Comparison of ENCODE assay signal across 24 cellular contexts in genomic region chr4:170339522-170339921, GRCh38.
DNase-seq lines count a peak whose midpoint lies in the region; ATAC-seq, FAIRE-seq and TF ChIP-seq lines count a peak whose summit lies in the region.
"Had no signal": no experiment of that assay in that cellular context is flagged by ENCODE, and none has a peak within 500 bp of the region (broad histone marks: within the 10 kb centered on the region; RNA-seq: fewer than 3 reads in every experiment).

No MANE protein-coding gene starts in this region.

- H2AFZ ChIP-seq in HCT116 (ENCODE audit: low read depth, low read length, poor library complexity, severe bottlenecking) = no peak overlapping the region
- no peak overlapping the region for H2AFZ ChIP-seq in GM12878 (ENCODE audit: control insufficient read depth, low read depth, low read length)
- H2AFZ ChIP-seq: GM23338 had no signal

- TF ChIP-seq EP300 in GM12878 (IDR thresholded peaks at IDR 0.05; ENCODE audit: borderline replicate concordance in 1 of 2, control insufficient read depth in 1 of 2, low read depth in 2 of 2, low read length in 2 of 2) = no peak

- TF ChIP-seq POLR2A in HCT116 (IDR thresholded peaks at IDR 0.05; ENCODE audit: borderline replicate concordance, extremely low read depth, insufficient read depth, insufficient read length) (no peak), GM12878 (IDR thresholded peaks at IDR 0.05; ENCODE audit: low read depth, low read length) (no peak)

- H3K27me3 ChIP-seq in HCT116 (ENCODE audit: insufficient read depth, low read length) = no peaks in the 10 kb centered on the region
- no peaks in the 10 kb centered on the region for H3K27me3 ChIP-seq in GM12878 (replicated peaks in 1 of 2; ENCODE audit: control insufficient read depth in 2 of 2, insufficient read depth in 2 of 2, low read length in 1 of 2)

- 3% methylated on average over 2 of the region's 2 CpGs for WGBS in GM12878 (ENCODE audit: insufficient coverage, insufficient replicate concordance, low lambda C conversion rate, missing lambda C conversion rate)

- H3K9me3 ChIP-seq in HCT116 (ENCODE audit: control insufficient read depth in 1 of 2, insufficient read depth in 1 of 2, low read depth in 1 of 2, low read length in 2 of 2) (peaks cover 0 to 3% of the 10 kb centered on the region in 2 experiments; a peak in 1 of 4 replicates), GM12878 (replicated peaks; ENCODE audit: control insufficient read depth, insufficient read depth, low read length) (peaks cover 3% of the 10 kb centered on the region)
- H3K9me3 ChIP-seq: A549 had no signal

- SMC1A ChIA-PET in GM12878 (lab: Charles Lee; ENCODE audit: uncharacterized antibody, unreplicated experiment) = interaction anchor here (0.7 to 1.6 kb wide), 2 partner anchors 61 to 78 kb away, joined by 4 read pairs; no protein-coding TSS in a partner anchor

- H3K9me3 Mint-ChIP-seq in Calu3 (ENCODE audit: low read depth, unreplicated experiment) = peaks cover 3% of the 10 kb centered on the region

- H3K4me3 ChIP-seq in HCT116 (replicated peaks in 1 of 2; ENCODE audit: low read depth in 1 of 2, low read length in 2 of 2) (no peak overlapping the region), GM12878 (no peak overlapping the region)
- H3K4me3 ChIP-seq: A549, GM23338 had no signal

- no peaks in the 10 kb centered on the region for H3K27me3 Mint-ChIP-seq in Calu3 (ENCODE audit: unreplicated experiment)
- H3K27me3 Mint-ChIP-seq: CD4-positive, alpha-beta memory T cell had no signal

- RAD21 ChIA-PET in HCT116 (lab: Charles Lee; ENCODE audit: low non-redundant PET in 1 of 2, low total read pairs in 2 of 2, uncharacterized antibody in 2 of 2, unreplicated experiment in 2 of 2) = no interaction called here
- RAD21 ChIA-PET in GM12878 (lab: Charles Lee; ENCODE audit: unreplicated experiment) = no interaction called here

- POLR2A ChIA-PET in HCT116 (lab: Charles Lee) (no interaction called here), GM12878 (lab: Charles Lee) (no interaction called here)

- TF ChIP-seq RAD21 in HCT116 (IDR thresholded peaks at IDR 0.05; ENCODE audit: low read depth) (no peak), GM12878 (IDR thresholded peaks at IDR 0.05; ENCODE audit: insufficient read depth, low read depth, low read length) (no peak)

- no peak overlapping the region for H3K4me2 ChIP-seq in HCT116 (ENCODE audit: low read length)
- H3K4me2 ChIP-seq in GM12878 (ENCODE audit: control insufficient read depth, insufficient read depth) = no peak overlapping the region
- H3K4me2 ChIP-seq: A549, GM23338 had no signal

- no peaks in the 10 kb centered on the region for H3K36me3 ChIP-seq in HCT116 (ENCODE audit: control insufficient read depth in 1 of 2, insufficient read depth in 2 of 2, low read length in 2 of 2)
- H3K36me3 ChIP-seq in GM12878 (ENCODE audit: control insufficient read depth in 2 of 2, insufficient read depth in 2 of 2, low read length in 1 of 2) = no peaks in the 10 kb centered on the region

- no peak for DNase-seq in Calu3
- peak; percentile 24 for DNase-seq in HCT116 (ENCODE audit: low read depth, low spot score)
- no peak for DNase-seq in GM12878 (ENCODE audit: low read depth, low spot score)
- DNase-seq in islet precursor cell = peak; percentile 52
- DNase-seq in head of caudate nucleus = no peak
- no peak for DNase-seq in HUDEP-2 (lab: John Stamatoyannopoulos, UW; ENCODE audit: unreplicated experiment in 76 of 76)
- no peak for DNase-seq in NCI-H2171 treated with DMSO at 0.1 percent for 48 hours (lab: John Stamatoyannopoulos, UW)
- DNase-seq: CD4-positive, alpha-beta memory T cell; DMS79 treated with DMSO at 0.1 percent for 48 hours; HCEC 1CT; KG1; MV-4-11; NCI-H187; NCI-H2107; NCI-H2227 treated with DMSO at 0.1 percent for 48 hours; NCI-H510A treated with DMSO at 0.1 percent for 48 hours; NCI-H774; OCI-M1 had no signal

- peak; percentile 66 for ATAC-seq in HCT116
- no peak for ATAC-seq in GM12878
- ATAC-seq: A549, GM23338 had no signal

- H4K20me1 ChIP-seq in HCT116 (ENCODE audit: insufficient read depth) (no peaks in the 10 kb centered on the region), GM12878 (ENCODE audit: control insufficient read depth, insufficient read depth) (no peaks in the 10 kb centered on the region)

- BruUV-seq in Calu3 (replicated peaks; lab: Mats Ljungman, UMichigan) = no TSS peak
- no TSS peak for BruUV-seq in HCT116 (replicated peaks; lab: Mats Ljungman, UMichigan)
- no TSS peak for BruUV-seq in GM12878 (replicated peaks; lab: Mats Ljungman, UMichigan)

- H3K9ac ChIP-seq in HCT116 (ENCODE audit: low read length) (no peak overlapping the region), GM12878 (ENCODE audit: control insufficient read depth, insufficient read depth, low read length) (no peak overlapping the region)

- H3K27ac ChIP-seq in HCT116 (ENCODE audit: low read depth, low read length) = no peak overlapping the region
- H3K27ac ChIP-seq in GM12878 (ENCODE audit: control insufficient read depth, insufficient read depth) = no peak overlapping the region
- H3K27ac ChIP-seq: A549, RWPE1 had no signal

- no peak overlapping the region for H3K4me3 Mint-ChIP-seq in Calu3 (ENCODE audit: low read depth, unreplicated experiment)
- H3K4me3 Mint-ChIP-seq: CD4-positive, alpha-beta memory T cell; GM23338 had no signal

- H3K27ac Mint-ChIP-seq in Calu3 (ENCODE audit: unreplicated experiment) = peak overlapping the region; percentile 39
- H3K27ac Mint-ChIP-seq: CD4-positive, alpha-beta memory T cell; GM23338 had no signal

- intact Hi-C loops in Calu3 (cut with micrococcal nuclease; ENCODE audit: unreplicated experiment) = no loop called here
- intact Hi-C loops in HCT116 (cut with micrococcal nuclease) = no loop called here
- intact Hi-C loops in GM12878 (cut with micrococcal nuclease; ENCODE audit: unreplicated experiment) = loop anchor here (5.0 to 10.0 kb wide), 3 partner anchors 158 to 515 kb away; no protein-coding TSS in a partner anchor
- intact Hi-C loops in head of caudate nucleus (cut with DNase I) = no loop called here

- in situ Hi-C loops in GM12878 (cut with MboI) = loop anchor here (10.0 to 25.0 kb wide), 2 partner anchors 355 to 1298 kb away; no protein-coding TSS in a partner anchor

- H3K79me2 ChIP-seq in HCT116 (ENCODE audit: insufficient read depth, low read length) = no peaks in the 10 kb centered on the region
- H3K79me2 ChIP-seq in GM12878 (ENCODE audit: control insufficient read depth, insufficient read depth, low read length) = no peaks in the 10 kb centered on the region

- CTCF ChIA-PET in Calu3 (lab: Charles Lee) = no interaction called here
- CTCF ChIA-PET in HCT116 (lab: Charles Lee) = no interaction called here
- CTCF ChIA-PET in GM12878 (lab: Yijun Ruan, JAX) = interaction anchor here (0.7 to 1.7 kb wide), 3 partner anchors 35 to 247 kb away, joined by 3 to 6 read pairs (median 4); no protein-coding TSS in a partner anchor

- H3K9me2 ChIP-seq in HCT116 (ENCODE audit: insufficient read depth) = no peaks in the 10 kb centered on the region

- TF ChIP-seq CTCF in Calu3 (IDR thresholded peaks at IDR 0.05; ENCODE audit: unreplicated experiment) = no peak
- no peak for TF ChIP-seq CTCF in HCT116 (IDR thresholded peaks at IDR 0.05 in 2 of 3, conservative IDR thresholded peaks at IDR 0.05 in 1 of 3; ENCODE audit: borderline replicate concordance in 1 of 3, insufficient read depth in 1 of 3, low read depth in 2 of 3, low read length in 2 of 3)
- no peak for TF ChIP-seq CTCF in GM12878 (IDR thresholded peaks at IDR 0.05 in 2 of 3, conservative IDR thresholded peaks at IDR 0.05 in 1 of 3; ENCODE audit: control insufficient read depth in 2 of 3, extremely low read depth in 1 of 3, insufficient read depth in 1 of 3, low read depth in 3 of 3, low read length in 3 of 3)

- H3K4me1 ChIP-seq in HCT116 (ENCODE audit: control insufficient read depth in 1 of 2, insufficient read depth in 2 of 2, low read length in 2 of 2) (peaks cover 0 to 7% of the 10 kb centered on the region in 2 experiments; a peak in 2 of 4 replicates), GM12878 (ENCODE audit: control insufficient read depth, insufficient read depth, low read length) (peaks cover 5% of the 10 kb centered on the region; the same call in 1 of the 2 replicates)
- H3K4me1 ChIP-seq: A549 had no signal

- H3K36me3 Mint-ChIP-seq in Calu3 (ENCODE audit: insufficient read depth, unreplicated experiment) = no peaks in the 10 kb centered on the region
- H3K36me3 Mint-ChIP-seq: CD4-positive, alpha-beta memory T cell had no signal

- FAIRE-seq in GM12878 (lab: Jason Lieb, UNC) = no peak
- FAIRE-seq: A549, D721Med, G401.6, GM18507 had no signal

- peaks cover 8% of the 10 kb centered on the region for H3K4me1 Mint-ChIP-seq in Calu3 (ENCODE audit: low read depth, unreplicated experiment)
- H3K4me1 Mint-ChIP-seq: CD4-positive, alpha-beta memory T cell; GM23338 had no signal

TF ChIP-seq in HCT116, 20 proteins besides CTCF, POLR2A, EP300 and RAD21 (continues in another document):
- TF ChIP-seq YY1 (IDR thresholded peaks at IDR 0.05; ENCODE audit: extremely low read depth, insufficient replicate concordance, low read depth, low read length) (no peak), EZH2phosphoT487 (IDR thresholded peaks at IDR 0.05; ENCODE audit: borderline replicate concordance) (no peak), EZH2 (IDR thresholded peaks at IDR 0.05) (no peak), CBX3 (IDR thresholded peaks at IDR 0.05; ENCODE audit: low read depth) (peak; percentile 12; the same call in 1 of the 2 replicates)

TF ChIP-seq in GM12878, 131 proteins besides CTCF, POLR2A, EP300 and RAD21 (continues in another document):
- TF ChIP-seq MTA2 (IDR thresholded peaks at IDR 0.05; ENCODE audit: low read depth) = peak; percentile 18; the same call in 1 of the 2 replicates
- TF ChIP-seq JUNB (IDR thresholded peaks at IDR 0.05) = 0 out of 2 replicates have a peak, but pooled peaks have one; percentile 14
- no peak for TF ChIP-seq TBL1XR1 (IDR thresholded peaks at IDR 0.05; ENCODE audit: low read depth, low read length)
- peak; percentile 40; the same call in 1 of the 2 replicates for TF ChIP-seq RAD51 (IDR thresholded peaks at IDR 0.05)
- TF ChIP-seq SMAD1 (IDR thresholded peaks at IDR 0.05; ENCODE audit: low read depth, partially characterized antibody) = no peak
- 0 out of 2 replicates have a peak, but pooled peaks have one; percentile 21 for TF ChIP-seq RELB (IDR thresholded peaks at IDR 0.05; ENCODE audit: low read depth)
- TF ChIP-seq BRCA1 (IDR thresholded peaks at IDR 0.05; ENCODE audit: low read depth, low read length) = no peak

Comparison
In these comparisons a context has a peak if more than half of its experiments do, and no peak if none do; other contexts are left out.
1. DNase-seq: peak in HCT116 (single experiment) and islet precursor cell (single experiment); none in Calu3 (single experiment), GM12878 (single experiment), head of caudate nucleus (0 of 42), HUDEP-2 (0 of 76) and NCI-H2171 treated with DMSO at 0.1 percent for 48 hours (single experiment).